16 cellular contexts compared by ENCODE assay signal in the genomic region with DNA sequence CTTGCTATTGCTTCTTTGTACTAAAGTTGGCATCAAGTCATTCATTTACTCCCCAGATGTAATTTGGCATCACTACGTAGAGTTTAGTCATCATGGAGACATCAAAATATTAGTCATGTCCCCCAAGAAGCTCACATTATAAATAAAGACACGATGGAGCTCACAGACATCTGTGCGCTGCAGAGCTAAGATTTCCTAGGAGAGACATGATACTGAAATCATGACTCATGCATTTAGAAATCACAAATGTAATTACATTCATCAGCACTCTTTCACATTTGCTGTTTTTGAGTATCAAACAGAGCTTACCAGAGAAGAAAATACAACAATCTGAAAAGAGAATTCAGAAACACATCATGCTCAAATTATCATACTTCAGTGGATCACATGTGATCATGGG.
DNase-seq lines count a peak whose midpoint lies in the region; ATAC-seq and TF ChIP-seq lines count a peak whose summit lies in the region.
"Had no signal": no experiment of that assay in that cellular context is flagged by ENCODE, and none has a peak within 500 bp of the region (broad histone marks: within the 10 kb centered on the region; RNA-seq: fewer than 3 reads in every experiment).

No MANE protein-coding gene starts in this region.

- CTCF ChIA-PET in RWPE1 (lab: Yijun Ruan, JAX): interaction anchor here (0.6 kb wide), 1 partner anchor 647 kb away, joined by 3 read pairs; no protein-coding TSS in a partner anchor

- H3K27ac ChIP-seq in RWPE1: no peak overlapping the region
- H3K27ac ChIP-seq: KMS-11, stomach had no signal

- ATAC-seq in GM21737 (IDR thresholded peaks at IDR 0.05; ENCODE audit: unreplicated experiment) (no peak), HG02870 (IDR thresholded peaks at IDR 0.05; ENCODE audit: unreplicated experiment) (no peak)
- ATAC-seq: activated CD8-positive, alpha-beta T cell treated with anti-CD3 and anti-CD28 coated beads, Interleukin-2, amount 10 ng/mL, durations not matched to agents 7 days and 5 days; GM12878 had no signal

- POLR2A ChIA-PET in RWPE1 (lab: Yijun Ruan, JAX; ENCODE audit: low non-redundant PET): no interaction called here

- no peak for TF ChIP-seq CTCF in RWPE1 (conservative IDR thresholded peaks at IDR 0.05; ENCODE audit: low read depth)

- DNase-seq in EL: peak; percentile 92
- peak; percentile 56 for DNase-seq in RWPE1 (ENCODE audit: low spot score)
- DNase-seq in fibroblast of peridontal ligament (ENCODE audit: extremely low read depth): peak; percentile 98
- DNase-seq in renal cortical epithelial cell (ENCODE audit: low read depth): peak; percentile 44
- no peak for DNase-seq in activated CD4-positive, alpha-beta T cell treated with anti-CD3 and anti-CD28 coated beads, Interleukin-2, amount 50 U/mL, for 4 hours
- no peak for DNase-seq in NCI-H2171 treated with DMSO at 0.1 percent for 48 hours (lab: John Stamatoyannopoulos, UW)
- DNase-seq: activated CD8-positive, alpha-beta T cell treated with anti-CD3 and anti-CD28 coated beads, Interleukin-2, amount 10 ng/mL, durations not matched to agents 7 days and 5 days; activated naive CD4-positive, alpha-beta T cell treated with anti-CD3 and anti-CD28 coated beads, Interleukin-2, amount 10 ng/mL, durations not matched to agents 7 days and 5 days; hypothalamus; NCI-H2081; stimulated activated CD4-positive, alpha-beta T cell treated with anti-CD3 and anti-CD28 coated beads, Interleukin-4, amount 100 ng/mL, for 24 hours; stomach had no signal

Comparison
In these comparisons a context has a peak if more than half of its experiments do, and no peak if none do; other contexts are left out.
1. DNase-seq: peak in EL (single experiment), RWPE1 (single experiment), fibroblast of peridontal ligament (single experiment) and renal cortical epithelial cell (single experiment); none in activated CD4-positive, alpha-beta T cell treated with anti-CD3 and anti-CD28 coated beads, Interleukin-2, amount 50 U/mL, for 4 hours (0 of 2) and NCI-H2171 treated with DMSO at 0.1 percent for 48 hours (single experiment).